In genomic region chr2:207530160-207531023, GRCh38 we compare ENCODE assay signal across 8 cellular contexts. TPM values are rescaled to one million over a fixed set of nuclear protein-coding genes. Genes with fewer than 3 reads are reported as not detected.
DNase-seq lines count a peak whose midpoint lies in the region; TF ChIP-seq lines count a peak whose summit lies in the region.

No MANE protein-coding gene starts in this region.

- peak overlapping the region; percentile 98 for H3K4me3 Mint-ChIP-seq in chondrocyte (ENCODE audit: unreplicated experiment)

- H3K36me3 ChIP-seq in GM23248 (ENCODE audit: low read depth), result no peaks in the 10 kb centered on the region
- H3K36me3 ChIP-seq in liver (ENCODE audit: control insufficient read depth in 4 of 4, insufficient read depth in 3 of 4, low read depth in 1 of 4, low read length in 3 of 4), result no peaks in the 10 kb centered on the region

- peaks cover 65% of the 10 kb centered on the region for H3K79me2 ChIP-seq in GM23248 (ENCODE audit: insufficient read depth)

- peak; percentile 8 to 15 for TF ChIP-seq RAD21 in liver (IDR thresholded peaks at IDR 0.05)

- H3K4me1 Mint-ChIP-seq in chondrocyte (ENCODE audit: low read depth), result peaks cover 47% of the 10 kb centered on the region

- H3K4me2 ChIP-seq in GM23248 (ENCODE audit: unreplicated experiment), result peak overlapping the region; percentile 91

- H3K9me3 Mint-ChIP-seq in chondrocyte (ENCODE audit: low read depth), result no peaks in the 10 kb centered on the region

- peak overlapping the region; percentile 100 for H3K27ac Mint-ChIP-seq in chondrocyte (ENCODE audit: unreplicated experiment)

- H3K27ac ChIP-seq in GM23248 (peak overlapping the region; percentile 98), liver (ENCODE audit: low read depth in 1 of 2, low read length in 2 of 2) (peak overlapping the region; percentile 91 to 95)

- DNase-seq in DMS 273 (lab: John Stamatoyannopoulos, UW; ENCODE audit: unreplicated experiment) (peak; percentile 68), GM23248 (peak; percentile 61), NCI-H1105 treated with DMSO at 0.1 percent for 48 hours (lab: John Stamatoyannopoulos, UW) (peak; percentile 39), chondrocyte (ENCODE audit: low spot score) (peak; percentile 86), cerebellum (ENCODE audit: low spot score) (no peak)
- peak; percentile 21 for DNase-seq in activated CD4-positive, CD25-positive, alpha-beta regulatory T cell treated with anti-CD3 and anti-CD28 coated beads, Interleukin-2, amount 50 U/mL, for 16 hours (ENCODE audit: low read depth, low spot score)
- peak; percentile 25 to 31 (median 26) for DNase-seq in stimulated activated CD4-positive, alpha-beta T cell treated with anti-CD3 and anti-CD28 coated beads, TNF-alpha, amount 100 ng/mL, for 4 hours (ENCODE audit: low read depth in 3 of 3)

- no peaks in the 10 kb centered on the region for H3K9me2 ChIP-seq in GM23248 (ENCODE audit: insufficient read depth)

- no peaks in the 10 kb centered on the region for H3K27me3 Mint-ChIP-seq in chondrocyte (ENCODE audit: low read depth)

- H3K27me3 ChIP-seq in GM23248 (replicated peaks; ENCODE audit: insufficient read depth), result no peaks in the 10 kb centered on the region
- H3K27me3 ChIP-seq in liver (ENCODE audit: control insufficient read depth in 4 of 4, insufficient read depth in 4 of 4, low read length in 3 of 4), result no peaks in the 10 kb centered on the region

- peaks cover 51% of the 10 kb centered on the region for H3K4me1 ChIP-seq in GM23248 (ENCODE audit: insufficient read depth)
- peaks cover 8 to 30% (median 22%) of the 10 kb centered on the region in 4 donors for H3K4me1 ChIP-seq in liver (ENCODE audit: control insufficient read depth in 4 of 4, insufficient read depth in 4 of 4, low read length in 3 of 4)

- TF ChIP-seq CTCF in chondrocyte (IDR thresholded peaks at IDR 0.05) (no peak), liver (IDR thresholded peaks at IDR 0.05; ENCODE audit: low read depth, low read length, missing input control) (no peak)

- H3F3A ChIP-seq in GM23248 (ENCODE audit: insufficient read depth), result peaks cover 15% of the 10 kb centered on the region

- H3K36me3 Mint-ChIP-seq in chondrocyte (ENCODE audit: low read depth), result peaks cover 3% of the 10 kb centered on the region

- H3K9me3 ChIP-seq in GM23248 (ENCODE audit: low read depth) (no peaks in the 10 kb centered on the region), liver (ENCODE audit: control insufficient read depth in 4 of 4, low read length in 3 of 4) (no peaks in the 10 kb centered on the region)

- 2% methylated on average over 22 to 33 of the region's 93 CpGs for WGBS in GM23248 (ENCODE audit: low coverage in 1 of 2, low lambda C conversion rate in 2 of 2, missing lambda C conversion rate in 2 of 2), 2 experiments
- under 1% methylated on average over 93 of the region's 93 CpGs for WGBS in liver

- in situ Hi-C loops in GM23248 (cut with MboI), result no loop called here

- H2AFZ ChIP-seq in GM23248, result no peak overlapping the region

- H3K9ac ChIP-seq in GM23248, result peak overlapping the region; percentile 99
- H3K9ac ChIP-seq in liver (ENCODE audit: low read depth in 1 of 2, low read length in 2 of 2), result peak overlapping the region; percentile 95 to 97

- H3K4me3 ChIP-seq in GM23248 (peak overlapping the region; percentile 100), liver (ENCODE audit: low read depth in 1 of 3, low read length in 3 of 3) (peak overlapping the region; percentile 88 to 99 (median 95))

- no peaks in the 10 kb centered on the region for H4K20me1 ChIP-seq in GM23248 (ENCODE audit: insufficient read depth)

TF ChIP-seq in liver, 16 proteins besides CTCF, POLR2A, EP300 and RAD21:
- no peak for TF ChIP-seq JUND (IDR thresholded peaks at IDR 0.05)
- no peak for TF ChIP-seq FOXA1 (IDR thresholded peaks at IDR 0.05)
- no peak for TF ChIP-seq HNF4A (conservative IDR thresholded peaks at IDR 0.05)
- peak; percentile 59 for TF ChIP-seq TAF1 (conservative IDR thresholded peaks at IDR 0.05)
- TF ChIP-seq REST (IDR thresholded peaks at IDR 0.05), result no peak
- no peak for TF ChIP-seq SP1 (IDR thresholded peaks at IDR 0.05)
- no peak for TF ChIP-seq RXRA (IDR thresholded peaks at IDR 0.05)
- no peak for TF ChIP-seq EGR1 (IDR thresholded peaks at IDR 0.05; ENCODE audit: low read depth in 2 of 2)
- no peak for TF ChIP-seq GABPA (IDR thresholded peaks at IDR 0.05 in 1 of 2, conservative IDR thresholded peaks at IDR 0.05 in 1 of 2)
- TF ChIP-seq ZBTB33 (IDR thresholded peaks at IDR 0.05), result no peak
- peak; percentile 69 for TF ChIP-seq YY1 (IDR thresholded peaks at IDR 0.05)
- no peak for TF ChIP-seq FOXA2 (IDR thresholded peaks at IDR 0.05)
- no peak for TF ChIP-seq ATF3 (IDR thresholded peaks at IDR 0.05)
- TF ChIP-seq NR2F2 (IDR thresholded peaks at IDR 0.05), result no peak
- no peak for TF ChIP-seq MAX (IDR thresholded peaks at IDR 0.05)
- no peak for TF ChIP-seq HNF4G (IDR thresholded peaks at IDR 0.05)

RNA-seq across cellular contexts. Expression of gene CREB1, which starts 0.6 kb away (rescaled TPM):
- 44.5 and 71.8 TPM in 2 replicates for total RNA-seq in GM23248 (2014; rRNA removed; shearing (Covaris generic))
- polyA plus RNA-seq in GM23248 (2016; fragmentation: Nextera tagmentation; extraction: Ambion mirVana) (35.9 and 37.7 TPM in 2 replicates), liver (10 to 100 TPM in 1 of 2 donors, 1 to 10 TPM in 1; 4.4 to 10.2 TPM)
- total RNA-seq in chondrocyte (48.3 to 62.3 TPM (median 54.2 TPM) in 3 replicates), liver (10 to 100 TPM; 18.8 to 24.4 TPM), cerebellum (99.1 TPM)
